ENCODE assay signal across 21 cellular contexts in genomic region chr3:13716540-13717221, GRCh38.
A peak's percentile ranks its signal among the peaks of the same experiment; 100 is the strongest.
DNase-seq lines count a peak whose midpoint lies in the region; ATAC-seq and TF ChIP-seq lines count a peak whose summit lies in the region.
"Had no signal": no experiment of that assay in that cellular context is flagged by ENCODE, and none has a peak within 500 bp of the region (broad histone marks: within the 10 kb centered on the region; RNA-seq: fewer than 3 reads in every experiment).

No MANE protein-coding gene starts in this region.

- TF ChIP-seq CTCF in chondrocyte (IDR thresholded peaks at IDR 0.05), result no peak

- peaks cover under 1% of the 10 kb centered on the region for H3K27me3 Mint-ChIP-seq in activated CD4-positive, alpha-beta memory T cell treated with anti-CD3 and anti-CD28 coated beads, Interleukin-2, amount 10 ng/mL, durations not matched to agents 7 days and 5 days
- H3K27me3 Mint-ChIP-seq in activated CD4-positive, alpha-beta memory T cell treated with anti-CD3 and anti-CD28 coated beads for 36 hours, result no peaks in the 10 kb centered on the region
- peaks cover 3% of the 10 kb centered on the region for H3K27me3 Mint-ChIP-seq in chondrocyte (ENCODE audit: low read depth)

- no peak overlapping the region for H3K27ac Mint-ChIP-seq in activated CD4-positive, alpha-beta memory T cell treated with anti-CD3 and anti-CD28 coated beads, Interleukin-2, amount 10 ng/mL, durations not matched to agents 7 days and 5 days
- no peak overlapping the region for H3K27ac Mint-ChIP-seq in activated CD4-positive, alpha-beta memory T cell treated with anti-CD3 and anti-CD28 coated beads for 36 hours
- no peak overlapping the region for H3K27ac Mint-ChIP-seq in chondrocyte (ENCODE audit: unreplicated experiment)

- no peaks in the 10 kb centered on the region for H3K4me1 Mint-ChIP-seq in activated CD4-positive, alpha-beta memory T cell treated with anti-CD3 and anti-CD28 coated beads, Interleukin-2, amount 10 ng/mL, durations not matched to agents 7 days and 5 days
- no peaks in the 10 kb centered on the region for H3K4me1 Mint-ChIP-seq in activated CD4-positive, alpha-beta memory T cell treated with anti-CD3 and anti-CD28 coated beads for 36 hours (ENCODE audit: low read depth)
- no peaks in the 10 kb centered on the region for H3K4me1 Mint-ChIP-seq in chondrocyte (ENCODE audit: low read depth)
- H3K4me1 Mint-ChIP-seq: IgD-negative memory B cell had no signal

- ATAC-seq in left lobe of liver (no peak), HG03457 (IDR thresholded peaks at IDR 0.05; ENCODE audit: unreplicated experiment) (no peak)
- ATAC-seq: gastrocnemius medialis had no signal

- H3K4me3 Mint-ChIP-seq in activated CD4-positive, alpha-beta memory T cell treated with anti-CD3 and anti-CD28 coated beads, Interleukin-2, amount 10 ng/mL, durations not matched to agents 7 days and 5 days, result no peak overlapping the region
- H3K4me3 Mint-ChIP-seq in activated CD4-positive, alpha-beta memory T cell treated with anti-CD3 and anti-CD28 coated beads for 36 hours, result no peak overlapping the region
- no peak overlapping the region for H3K4me3 Mint-ChIP-seq in chondrocyte (ENCODE audit: unreplicated experiment)
- H3K4me3 Mint-ChIP-seq: IgD-negative memory B cell had no signal

- POLR2A ChIA-PET in activated CD4-positive, alpha-beta memory T cell treated with anti-CD3 and anti-CD28 coated beads, Interleukin-2, amount 10 ng/mL, durations not matched to agents 7 days and 5 days (lab: Charles Lee), result no interaction called here
- POLR2A ChIA-PET in activated CD4-positive, alpha-beta memory T cell treated with anti-CD3 and anti-CD28 coated beads for 36 hours (lab: Charles Lee), result no interaction called here

- H3K36me3 Mint-ChIP-seq in activated CD4-positive, alpha-beta memory T cell treated with anti-CD3 and anti-CD28 coated beads, Interleukin-2, amount 10 ng/mL, durations not matched to agents 7 days and 5 days (ENCODE audit: low read depth), result no peaks in the 10 kb centered on the region
- no peaks in the 10 kb centered on the region for H3K36me3 Mint-ChIP-seq in activated CD4-positive, alpha-beta memory T cell treated with anti-CD3 and anti-CD28 coated beads for 36 hours
- no peaks in the 10 kb centered on the region for H3K36me3 Mint-ChIP-seq in chondrocyte (ENCODE audit: low read depth)
- H3K36me3 Mint-ChIP-seq: IgD-negative memory B cell had no signal

- CTCF ChIA-PET in activated CD4-positive, alpha-beta memory T cell treated with anti-CD3 and anti-CD28 coated beads, Interleukin-2, amount 10 ng/mL, durations not matched to agents 7 days and 5 days (lab: Charles Lee), result no interaction called here
- CTCF ChIA-PET in activated CD4-positive, alpha-beta memory T cell treated with anti-CD3 and anti-CD28 coated beads for 36 hours (lab: Charles Lee), result no interaction called here

- H3K9me3 Mint-ChIP-seq in activated CD4-positive, alpha-beta memory T cell treated with anti-CD3 and anti-CD28 coated beads, Interleukin-2, amount 10 ng/mL, durations not matched to agents 7 days and 5 days, result peaks cover 9% of the 10 kb centered on the region
- peaks cover 9% of the 10 kb centered on the region for H3K9me3 Mint-ChIP-seq in activated CD4-positive, alpha-beta memory T cell treated with anti-CD3 and anti-CD28 coated beads for 36 hours
- peaks cover 26% of the 10 kb centered on the region for H3K9me3 Mint-ChIP-seq in chondrocyte (ENCODE audit: low read depth)

- intact Hi-C loops in activated CD4-positive, alpha-beta memory T cell treated with anti-CD3 and anti-CD28 coated beads for 36 hours (cut with micrococcal nuclease), result no loop called here
- intact Hi-C loops in posterior vena cava (cut with DNase I), result no loop called here

- DNase-seq in activated CD4-positive, alpha-beta memory T cell treated with anti-CD3 and anti-CD28 coated beads, Interleukin-2, amount 10 ng/mL, durations not matched to agents 7 days and 5 days, result peak; percentile 11
- no peak for DNase-seq in activated CD4-positive, alpha-beta memory T cell treated with anti-CD3 and anti-CD28 coated beads for 36 hours
- peak; percentile 22 for DNase-seq in D341Med (ENCODE audit: low spot score)
- peak; percentile 46 for DNase-seq in chondrocyte (ENCODE audit: low spot score)
- DNase-seq in posterior vena cava (ENCODE audit: low spot score), result peak; percentile 28
- DNase-seq in left lobe of liver (ENCODE audit: low spot score), result no peak
- no peak for DNase-seq in hypothalamus (lab: John Stamatoyannopoulos, UW)
- DNase-seq: activated CD4-positive, alpha-beta T cell treated with anti-CD3 and anti-CD28 coated beads, Interleukin-2, amount 50 U/mL, for 4 hours; activated T-cell treated with anti-CD3 and anti-CD28 coated beads, Interleukin-2, amount 50 U/mL, for 1 hour; amniotic stem cell; BE2C; colonic mucosa; DMS79 treated with DMSO at 0.1 percent for 48 hours; gastrocnemius medialis; HCEC 1CT; NCI-H1105; NCI-H2029; NCI-H2227 treated with DMSO at 0.1 percent for 48 hours; NCI-H69 had no signal

Comparison
In these comparisons a context has a peak if more than half of its experiments do, and no peak if none do; other contexts are left out.
1. DNase-seq: peak in activated CD4-positive, alpha-beta memory T cell treated with anti-CD3 and anti-CD28 coated beads, Interleukin-2, amount 10 ng/mL, durations not matched to agents 7 days and 5 days (single experiment), D341Med (single experiment), chondrocyte (single experiment) and posterior vena cava (single experiment); none in activated CD4-positive, alpha-beta memory T cell treated with anti-CD3 and anti-CD28 coated beads for 36 hours (single experiment), left lobe of liver (single experiment) and hypothalamus (0 of 51).